Comparison of ENCODE assay signal across 20 cellular contexts in the genomic region with DNA sequence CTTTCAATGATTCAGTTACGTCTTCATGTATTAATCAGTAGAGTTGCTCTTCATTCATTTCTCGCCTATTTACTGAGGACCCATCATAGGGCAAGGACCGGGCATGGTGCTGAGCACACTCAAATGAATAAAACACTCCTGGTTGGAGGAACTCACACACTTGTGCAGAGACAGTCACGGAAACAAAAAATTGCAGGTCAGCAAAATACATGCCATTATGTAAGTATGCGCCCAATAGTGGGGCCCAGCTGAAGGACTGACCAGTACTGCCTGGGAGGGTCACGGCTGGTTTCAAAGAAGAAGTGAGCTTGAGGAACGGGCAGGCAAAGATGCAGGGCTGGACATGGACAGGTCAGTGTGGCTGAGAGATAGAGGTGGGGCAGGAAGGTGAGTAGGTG.
DNase-seq lines count a peak whose midpoint lies in the region; ATAC-seq, FAIRE-seq and TF ChIP-seq lines count a peak whose summit lies in the region.
"Had no signal": no experiment of that assay in that cellular context is flagged by ENCODE, and none has a peak within 500 bp of the region (broad histone marks: within the 10 kb centered on the region; RNA-seq: fewer than 3 reads in every experiment).

No MANE protein-coding gene starts in this region.

- H3K4me1 ChIP-seq in A549 (no peaks in the 10 kb centered on the region), K562 (replicated peaks in 1 of 2; ENCODE audit: control insufficient read depth in 2 of 2, insufficient read depth in 2 of 2, low read length in 2 of 2) (peaks cover 4 to 14% of the 10 kb centered on the region in 2 experiments; a peak in 4 of 5 replicates)
- H3K4me1 ChIP-seq in BLaER1 treated with 17β-estradiol and CSF1 and Interleukin-3, amounts not matched to agents 10 nM and 100 nM, result peaks cover 4 to 21% (median 16%) of the 10 kb centered on the region in 10 experiments; a peak in 18 of 20 replicates
- no peaks in the 10 kb centered on the region for H3K4me1 ChIP-seq in CD4-positive, alpha-beta memory T cell (ENCODE audit: insufficient read depth, low read length)
- H3K4me1 ChIP-seq: BE2C had no signal

- H3K79me2 ChIP-seq in K562 (ENCODE audit: control insufficient read depth, insufficient read depth, low read length), result no peaks in the 10 kb centered on the region

- no peak for TF ChIP-seq CTCF in A549 (IDR thresholded peaks at IDR 0.05)
- no peak for TF ChIP-seq CTCF in K562 (IDR thresholded peaks at IDR 0.05 in 2 of 3, conservative IDR thresholded peaks at IDR 0.05 in 1 of 3; ENCODE audit: insufficient read depth in 2 of 3, low read depth in 1 of 3, low read length in 3 of 3)
- TF ChIP-seq CTCF in neural crest cell (conservative IDR thresholded peaks at IDR 0.05), result no peak

- H3K9me1 ChIP-seq in K562 (ENCODE audit: control insufficient read depth, insufficient read depth, low read length), result no peaks in the 10 kb centered on the region

- H2AFZ ChIP-seq in K562 (ENCODE audit: low read depth, low read length), result no peak overlapping the region

- peaks cover 8% of the 10 kb centered on the region for H3K9me3 Mint-ChIP-seq in neural crest cell
- no peaks in the 10 kb centered on the region for H3K9me3 Mint-ChIP-seq in stimulated activated effector memory CD8-positive, alpha-beta T cell treated with anti-CD3 and anti-CD28 coated beads, Interleukin-12 subunit alpha, Interleukin-12 subunit beta, amount 100 ng/mL, for 72 hours
- no peaks in the 10 kb centered on the region for H3K9me3 Mint-ChIP-seq in CD4-positive, alpha-beta memory T cell

- no peaks in the 10 kb centered on the region for H3K27me3 ChIP-seq in BLaER1 treated with 17β-estradiol and CSF1 and Interleukin-3, amounts not matched to agents 10 nM and 100 nM
- H3K27me3 ChIP-seq in K562 (ENCODE audit: control insufficient read depth in 2 of 2, insufficient read depth in 2 of 2, low read length in 2 of 2), result peaks cover 20 to 69% of the 10 kb centered on the region in 2 experiments
- H3K27me3 ChIP-seq in CD4-positive, alpha-beta memory T cell (ENCODE audit: insufficient read depth, low read length), result no peaks in the 10 kb centered on the region
- H3K27me3 ChIP-seq: BE2C had no signal

- TF ChIP-seq POLR2A in A549 (IDR thresholded peaks at IDR 0.05; ENCODE audit: low read length), result no peak
- no peak for TF ChIP-seq POLR2A in K562 (conservative IDR thresholded peaks at IDR 0.05)
- TF ChIP-seq POLR2A in H54 (IDR thresholded peaks at IDR 0.05; ENCODE audit: low read depth, low read length), result no peak

- ATAC-seq in A549 (no peak; a peak in 1 of 6 replicates), K562 (no peak), HG03196 (IDR thresholded peaks at IDR 0.05; ENCODE audit: unreplicated experiment) (no peak)
- ATAC-seq in stimulated activated effector memory CD8-positive, alpha-beta T cell treated with anti-CD3 and anti-CD28 coated beads, Interleukin-12 subunit alpha, Interleukin-12 subunit beta, amount 100 ng/mL, for 72 hours, result no peak
- ATAC-seq: GM12878, HCT116 had no signal

- no peak overlapping the region for H3K4me3 Mint-ChIP-seq in neural crest cell
- no peak overlapping the region for H3K4me3 Mint-ChIP-seq in stimulated activated effector memory CD8-positive, alpha-beta T cell treated with anti-CD3 and anti-CD28 coated beads, Interleukin-12 subunit alpha, Interleukin-12 subunit beta, amount 100 ng/mL, for 72 hours
- H3K4me3 Mint-ChIP-seq in CD4-positive, alpha-beta memory T cell, result no peak overlapping the region
- H3K4me3 Mint-ChIP-seq: CD8-positive, alpha-beta memory T cell; HFFc6 had no signal

- TF ChIP-seq EP300 in A549 (IDR thresholded peaks at IDR 0.05) (no peak), K562 (IDR thresholded peaks at IDR 0.05; ENCODE audit: low read length) (no peak)

- TF ChIP-seq RAD21 in A549 (conservative IDR thresholded peaks at IDR 0.05 in 1 of 2, IDR thresholded peaks at IDR 0.05 in 1 of 2), result no peak
- TF ChIP-seq RAD21 in K562 (CRISPR knock-in tag; conservative IDR thresholded peaks at IDR 0.05 in 1 of 2, IDR thresholded peaks at IDR 0.05 in 1 of 2), result no peak

- intact Hi-C loops in K562 (cut with micrococcal nuclease), result no loop called here
- intact Hi-C loops in CD4-positive, alpha-beta memory T cell (cut with micrococcal nuclease), result no loop called here

- H3K9me3 ChIP-seq in A549 (no peaks in the 10 kb centered on the region), K562 (replicated peaks; ENCODE audit: control insufficient read depth, insufficient read depth, low read depth, low read length) (no peaks in the 10 kb centered on the region)
- peaks cover 0 to 20% (median 5%) of the 10 kb centered on the region in 11 experiments; a peak in 5 of 22 replicates for H3K9me3 ChIP-seq in BLaER1 treated with 17β-estradiol and CSF1 and Interleukin-3, amounts not matched to agents 10 nM and 100 nM (replicated peaks in 1 of 11)
- H3K9me3 ChIP-seq in CD4-positive, alpha-beta memory T cell (ENCODE audit: control insufficient read depth in 1 of 2, low read length in 2 of 2), result no peaks in the 10 kb centered on the region
- H3K9me3 ChIP-seq: BE2C had no signal

- no peaks in the 10 kb centered on the region for H3K36me3 ChIP-seq in BLaER1 treated with 17β-estradiol and CSF1 and Interleukin-3, amounts not matched to agents 10 nM and 100 nM
- H3K36me3 ChIP-seq in K562 (ENCODE audit: control insufficient read depth, insufficient read depth, low read length), result no peaks in the 10 kb centered on the region
- no peaks in the 10 kb centered on the region for H3K36me3 ChIP-seq in CD4-positive, alpha-beta memory T cell (ENCODE audit: insufficient read depth, low read length)
- H3K36me3 ChIP-seq: BE2C had no signal

- POLR2A ChIA-PET in A549 (lab: Yijun Ruan, JAX), result no interaction called here
- POLR2A ChIA-PET in K562 (lab: Yijun Ruan, JAX), result no interaction called here
- POLR2A ChIA-PET in CD4-positive, alpha-beta memory T cell (lab: Charles Lee; ENCODE audit: partially characterized antibody), result no interaction called here

- H3K4me3 ChIP-seq in A549 (no peak overlapping the region), K562 (no peak overlapping the region)
- no peak overlapping the region for H3K4me3 ChIP-seq in BLaER1 treated with 17β-estradiol and CSF1 and Interleukin-3, amounts not matched to agents 10 nM and 100 nM
- H3K4me3 ChIP-seq in CD4-positive, alpha-beta memory T cell (ENCODE audit: low read length in 2 of 2), result no peak overlapping the region
- H3K4me3 ChIP-seq: GM12878 had no signal

- H3K27me3 Mint-ChIP-seq in neural crest cell (ENCODE audit: low read depth), result no peaks in the 10 kb centered on the region
- H3K27me3 Mint-ChIP-seq in CD4-positive, alpha-beta memory T cell, result peaks cover 1 to 3% of the 10 kb centered on the region in 2 donors

- CTCF ChIA-PET in A549 (lab: Yijun Ruan, JAX), result no interaction called here
- CTCF ChIA-PET in K562 (lab: Yijun Ruan, JAX; ENCODE audit: low intra/inter-chr PET ratio), result no interaction called here
- CTCF ChIA-PET in CD4-positive, alpha-beta memory T cell (lab: Charles Lee; ENCODE audit: partially characterized antibody), result no interaction called here

- 76% methylated on average over 7 of the region's 7 CpGs for WGBS in A549 (ENCODE audit: missing lambda C conversion rate)
- 6% methylated on average over 7 of the region's 7 CpGs for WGBS in K562 (ENCODE audit: insufficient coverage, low coverage, missing lambda C conversion rate)

- H3K4me2 ChIP-seq in A549 (no peak overlapping the region), K562 (ENCODE audit: insufficient read depth, low read length) (no peak overlapping the region)
- H3K4me2 ChIP-seq in BLaER1 treated with 17β-estradiol and CSF1 and Interleukin-3, amounts not matched to agents 10 nM and 100 nM, result peak overlapping the region in 10 of 11 experiments; percentile 1 to 63 (median 50); a peak in 17 of 22 replicates

- no TSS peak for BruUV-seq in K562 (replicated peaks; lab: Mats Ljungman, UMichigan)

- no peaks in the 10 kb centered on the region for H3K36me3 Mint-ChIP-seq in neural crest cell (ENCODE audit: low read depth)
- H3K36me3 Mint-ChIP-seq in stimulated activated effector memory CD8-positive, alpha-beta T cell treated with anti-CD3 and anti-CD28 coated beads, Interleukin-12 subunit alpha, Interleukin-12 subunit beta, amount 100 ng/mL, for 72 hours, result no peaks in the 10 kb centered on the region
- H3K36me3 Mint-ChIP-seq in CD4-positive, alpha-beta memory T cell, result no peaks in the 10 kb centered on the region
- H3K36me3 Mint-ChIP-seq: CD8-positive, alpha-beta memory T cell had no signal

- DNase-seq in A549 (ENCODE audit: low read depth in 1 of 2, low spot score in 1 of 2), result no peak
- no peak for DNase-seq in K562 (ENCODE audit: extremely low read depth in 1 of 4, low spot score in 3 of 4)
- DNase-seq in neural crest cell (ENCODE audit: low read depth, low spot score), result no peak
- DNase-seq in stimulated activated effector memory CD8-positive, alpha-beta T cell treated with anti-CD3 and anti-CD28 coated beads, Interleukin-12 subunit alpha, Interleukin-12 subunit beta, amount 100 ng/mL, for 72 hours (ENCODE audit: low spot score in 2 of 2), result no peak
- DNase-seq in H54 (ENCODE audit: insufficient read length, low spot score), result no peak
- no peak for DNase-seq in CD4-positive, alpha-beta memory T cell
- DNase-seq: ACHN; BE2C; CD8-positive, alpha-beta memory T cell; COR-L47; DMS153; DND-41; EL; HFFc6; Karpas-422; KBM-7 had no signal

- in situ Hi-C loops in K562 (cut with MboI), result no loop called here

- peaks cover 14% of the 10 kb centered on the region for H3K4me1 Mint-ChIP-seq in neural crest cell
- no peaks in the 10 kb centered on the region for H3K4me1 Mint-ChIP-seq in stimulated activated effector memory CD8-positive, alpha-beta T cell treated with anti-CD3 and anti-CD28 coated beads, Interleukin-12 subunit alpha, Interleukin-12 subunit beta, amount 100 ng/mL, for 72 hours
- H3K4me1 Mint-ChIP-seq in CD4-positive, alpha-beta memory T cell, result no peaks in the 10 kb centered on the region
- H3K4me1 Mint-ChIP-seq: CD8-positive, alpha-beta memory T cell had no signal

- no peak overlapping the region for H3K9ac ChIP-seq in BLaER1 treated with 17β-estradiol and CSF1 and Interleukin-3, amounts not matched to agents 10 nM and 100 nM
- no peak overlapping the region for H3K9ac ChIP-seq in K562 (ENCODE audit: insufficient read depth in 1 of 2, low read depth in 2 of 2, low read length in 2 of 2)

- H4K20me1 ChIP-seq in BLaER1 treated with 17β-estradiol and CSF1 and Interleukin-3, amounts not matched to agents 10 nM and 100 nM, result no peaks in the 10 kb centered on the region
- no peaks in the 10 kb centered on the region for H4K20me1 ChIP-seq in K562 (replicated peaks; ENCODE audit: control insufficient read depth, insufficient read depth, low read length)

- H3K27ac ChIP-seq in A549 (no peak overlapping the region), K562 (ENCODE audit: extremely low read depth, low read depth, low read length) (no peak overlapping the region)
- no peak overlapping the region for H3K27ac ChIP-seq in BLaER1 treated with 17β-estradiol and CSF1 and Interleukin-3, amounts not matched to agents 10 nM and 100 nM
- no peak overlapping the region for H3K27ac ChIP-seq in CD4-positive, alpha-beta memory T cell (ENCODE audit: low read depth, low read length)

- H3K27ac Mint-ChIP-seq in neural crest cell (ENCODE audit: unreplicated experiment), result peak overlapping the region; percentile 48
- H3K27ac Mint-ChIP-seq in stimulated activated effector memory CD8-positive, alpha-beta T cell treated with anti-CD3 and anti-CD28 coated beads, Interleukin-12 subunit alpha, Interleukin-12 subunit beta, amount 100 ng/mL, for 72 hours, result no peak overlapping the region
- no peak overlapping the region for H3K27ac Mint-ChIP-seq in CD4-positive, alpha-beta memory T cell
- H3K27ac Mint-ChIP-seq: CD8-positive, alpha-beta memory T cell; HFFc6 had no signal

- no peak for FAIRE-seq in A549 (lab: Jason Lieb, UNC)
- no peak for FAIRE-seq in K562 (lab: Jason Lieb, UNC)
- FAIRE-seq in H54 (lab: Jason Lieb, UNC), result no peak
- FAIRE-seq: GM12878 had no signal

Comparison
In these comparisons a context has a peak if more than half of its experiments do, and no peak if none do; other contexts are left out.
1. H3K4me2 ChIP-seq: peak in BLaER1 treated with 17β-estradiol and CSF1 and Interleukin-3, amounts not matched to agents 10 nM and 100 nM (10 of 11); none in A549 (single experiment) and K562 (single experiment).